Comparison of ENCODE assay signal across 9 cellular contexts in the genomic region with DNA sequence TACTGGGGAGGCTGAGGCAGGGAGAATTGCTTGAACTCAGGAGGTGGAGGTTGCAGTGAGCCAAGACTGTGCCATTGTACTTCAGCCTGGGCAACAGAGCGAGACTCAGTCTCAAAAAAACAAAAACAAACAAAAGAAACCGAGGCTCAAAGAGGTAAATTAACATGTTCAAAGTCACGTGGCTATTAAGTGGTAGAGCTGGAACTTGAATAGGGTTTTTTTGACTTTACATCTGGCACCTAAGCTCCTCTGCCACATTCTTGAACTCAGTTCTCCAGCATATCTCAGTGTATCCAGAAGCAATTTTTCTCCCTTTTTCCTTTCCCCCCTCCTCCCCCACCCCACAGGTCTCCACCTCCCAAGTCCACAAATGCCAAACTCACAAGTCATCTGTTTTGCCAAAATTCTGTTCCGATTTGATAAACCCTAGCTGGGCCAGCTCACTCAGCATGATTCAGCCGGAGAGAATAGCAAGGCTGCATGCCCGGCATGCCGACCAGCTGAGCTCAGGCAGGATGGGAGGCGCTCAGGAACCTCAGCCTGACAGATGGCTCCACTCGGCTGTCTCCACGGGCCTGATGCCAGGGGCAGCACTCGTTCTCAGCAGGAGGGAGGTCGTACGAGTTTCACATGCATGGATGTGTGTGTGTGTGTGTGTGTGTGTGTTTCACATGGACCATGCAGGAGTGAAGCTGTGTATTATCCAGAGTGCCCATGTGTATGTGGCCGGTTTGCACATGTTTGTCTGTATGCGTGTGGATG.
DNase-seq lines count a peak whose midpoint lies in the region; ATAC-seq, FAIRE-seq and TF ChIP-seq lines count a peak whose summit lies in the region.
"Had no signal": no experiment of that assay in that cellular context is flagged by ENCODE, and none has a peak within 500 bp of the region (broad histone marks: within the 10 kb centered on the region; RNA-seq: fewer than 3 reads in every experiment).

No MANE protein-coding gene starts in this region.

- intact Hi-C loops in kidney (cut with DNase I) (no loop called here), testis (cut with DNase I; ENCODE audit: low total_unique reads) (no loop called here)
- intact Hi-C loops in activated T-helper 1 cell treated with anti-CD3 and anti-CD28 coated beads, Interleukin-12 subunit alpha, Interleukin-12 subunit beta, Interleukin-2, Interleukin-4 antibody, amounts not matched to agents 30 ng/mL and 10 ng/mL and 1 ng/mL, durations not matched to agents 14 hours and 24 hours and 36 hours (cut with micrococcal nuclease), result no loop called here

- DNase-seq in NCI-H446 treated with DMSO at 0.1 percent for 48 hours (lab: John Stamatoyannopoulos, UW) (peak; percentile 97), dedifferentiated amniotic fluid mesenchymal stem cell (ENCODE audit: extremely low spot score) (peak; percentile 99), kidney (peak; percentile 96), testis (peak; percentile 61)
- DNase-seq in activated T-helper 1 cell treated with anti-CD3 and anti-CD28 coated beads, Interleukin-12 subunit alpha, Interleukin-12 subunit beta, Interleukin-2, Interleukin-4 antibody, amounts not matched to agents 30 ng/mL and 10 ng/mL and 1 ng/mL, durations not matched to agents 14 hours and 24 hours and 36 hours (ENCODE audit: low spot score), result no peak
- no peak for DNase-seq in activated naive CD4-positive, alpha-beta T cell treated with Interleukin-2 at 50 U/mL for 16 hours

- H3K9me3 Mint-ChIP-seq in activated T-helper 1 cell treated with anti-CD3 and anti-CD28 coated beads, Interleukin-12 subunit alpha, Interleukin-12 subunit beta, Interleukin-2, Interleukin-4 antibody, amounts not matched to agents 30 ng/mL and 10 ng/mL and 1 ng/mL, durations not matched to agents 14 hours and 24 hours and 36 hours, result no peaks in the 10 kb centered on the region

- H3K4me1 Mint-ChIP-seq in activated T-helper 1 cell treated with anti-CD3 and anti-CD28 coated beads, Interleukin-12 subunit alpha, Interleukin-12 subunit beta, Interleukin-2, Interleukin-4 antibody, amounts not matched to agents 30 ng/mL and 10 ng/mL and 1 ng/mL, durations not matched to agents 14 hours and 24 hours and 36 hours (ENCODE audit: low read depth), result peaks cover 21% of the 10 kb centered on the region

- peak overlapping the region in 1 of 2 donors; percentile 44 for H3K4me3 ChIP-seq in kidney (ENCODE audit: low read length in 2 of 2)
- no peak overlapping the region for H3K4me3 ChIP-seq in testis

- H3K27me3 ChIP-seq in testis, result no peaks in the 10 kb centered on the region

- no peak for TF ChIP-seq CTCF in kidney (IDR thresholded peaks at IDR 0.05; ENCODE audit: borderline replicate concordance, extremely low read depth, insufficient read depth)
- no peak for TF ChIP-seq CTCF in testis (IDR thresholded peaks at IDR 0.05)

- no peak for ATAC-seq in GM18502 (IDR thresholded peaks at IDR 0.05; ENCODE audit: poor library complexity, unreplicated experiment)

- H3K27me3 Mint-ChIP-seq in activated T-helper 1 cell treated with anti-CD3 and anti-CD28 coated beads, Interleukin-12 subunit alpha, Interleukin-12 subunit beta, Interleukin-2, Interleukin-4 antibody, amounts not matched to agents 30 ng/mL and 10 ng/mL and 1 ng/mL, durations not matched to agents 14 hours and 24 hours and 36 hours (ENCODE audit: insufficient read depth), result peaks cover 2% of the 10 kb centered on the region

- H3K4me1 ChIP-seq in kidney (ENCODE audit: control insufficient read depth in 1 of 2, insufficient read depth in 1 of 2, low read depth in 1 of 2, low read length in 2 of 2) (peaks cover 4 to 6% of the 10 kb centered on the region in 2 donors), testis (no peaks in the 10 kb centered on the region)
- H3K4me1 ChIP-seq: parathyroid adenoma had no signal

- 44% methylated on average over 13 to 15 of the region's 15 CpGs for WGBS in testis, 2 donors

- H3K27ac Mint-ChIP-seq in activated T-helper 1 cell treated with anti-CD3 and anti-CD28 coated beads, Interleukin-12 subunit alpha, Interleukin-12 subunit beta, Interleukin-2, Interleukin-4 antibody, amounts not matched to agents 30 ng/mL and 10 ng/mL and 1 ng/mL, durations not matched to agents 14 hours and 24 hours and 36 hours, result no peak overlapping the region

- H3K27ac ChIP-seq in kidney (ENCODE audit: low read depth in 2 of 2, low read length in 2 of 2), result no peak overlapping the region
- H3K27ac ChIP-seq in testis, result no peak overlapping the region
- H3K27ac ChIP-seq: parathyroid adenoma had no signal

- H3K4me3 Mint-ChIP-seq in activated T-helper 1 cell treated with anti-CD3 and anti-CD28 coated beads, Interleukin-12 subunit alpha, Interleukin-12 subunit beta, Interleukin-2, Interleukin-4 antibody, amounts not matched to agents 30 ng/mL and 10 ng/mL and 1 ng/mL, durations not matched to agents 14 hours and 24 hours and 36 hours, result no peak overlapping the region

- no peaks in the 10 kb centered on the region for H3K36me3 ChIP-seq in kidney (ENCODE audit: control insufficient read depth in 1 of 2, insufficient read depth in 2 of 2, low read length in 2 of 2)
- no peaks in the 10 kb centered on the region for H3K36me3 ChIP-seq in testis (ENCODE audit: low read depth, missing control alignments)

- FAIRE-seq in G401.6 (lab: Jason Lieb, UNC) (peak; percentile 39), kidney (lab: Jason Lieb, UNC) (peak; percentile 3)

- TF ChIP-seq POLR2A in testis (IDR thresholded peaks at IDR 0.05), result no peak

- H3K36me3 Mint-ChIP-seq in activated T-helper 1 cell treated with anti-CD3 and anti-CD28 coated beads, Interleukin-12 subunit alpha, Interleukin-12 subunit beta, Interleukin-2, Interleukin-4 antibody, amounts not matched to agents 30 ng/mL and 10 ng/mL and 1 ng/mL, durations not matched to agents 14 hours and 24 hours and 36 hours (ENCODE audit: low read depth), result peaks cover 4% of the 10 kb centered on the region

- H3K9me3 ChIP-seq in kidney (ENCODE audit: control insufficient read depth in 1 of 2, low read length in 2 of 2), result no peaks in the 10 kb centered on the region
- no peaks in the 10 kb centered on the region for H3K9me3 ChIP-seq in testis

- no peak overlapping the region for H3K9ac ChIP-seq in kidney (ENCODE audit: low read length in 2 of 2)
- H3K9ac ChIP-seq: parathyroid adenoma had no signal

Comparison
In these comparisons a context has a peak if more than half of its experiments do, and no peak if none do; other contexts are left out.
1. DNase-seq: peak in NCI-H446 treated with DMSO at 0.1 percent for 48 hours (single experiment), dedifferentiated amniotic fluid mesenchymal stem cell (single experiment), kidney (single experiment) and testis (single experiment); none in activated T-helper 1 cell treated with anti-CD3 and anti-CD28 coated beads, Interleukin-12 subunit alpha, Interleukin-12 subunit beta, Interleukin-2, Interleukin-4 antibody, amounts not matched to agents 30 ng/mL and 10 ng/mL and 1 ng/mL, durations not matched to agents 14 hours and 24 hours and 36 hours (single experiment) and activated naive CD4-positive, alpha-beta T cell treated with Interleukin-2 at 50 U/mL for 16 hours (single experiment).